ENCODE assay signal across 16 cellular contexts in the genomic region with DNA sequence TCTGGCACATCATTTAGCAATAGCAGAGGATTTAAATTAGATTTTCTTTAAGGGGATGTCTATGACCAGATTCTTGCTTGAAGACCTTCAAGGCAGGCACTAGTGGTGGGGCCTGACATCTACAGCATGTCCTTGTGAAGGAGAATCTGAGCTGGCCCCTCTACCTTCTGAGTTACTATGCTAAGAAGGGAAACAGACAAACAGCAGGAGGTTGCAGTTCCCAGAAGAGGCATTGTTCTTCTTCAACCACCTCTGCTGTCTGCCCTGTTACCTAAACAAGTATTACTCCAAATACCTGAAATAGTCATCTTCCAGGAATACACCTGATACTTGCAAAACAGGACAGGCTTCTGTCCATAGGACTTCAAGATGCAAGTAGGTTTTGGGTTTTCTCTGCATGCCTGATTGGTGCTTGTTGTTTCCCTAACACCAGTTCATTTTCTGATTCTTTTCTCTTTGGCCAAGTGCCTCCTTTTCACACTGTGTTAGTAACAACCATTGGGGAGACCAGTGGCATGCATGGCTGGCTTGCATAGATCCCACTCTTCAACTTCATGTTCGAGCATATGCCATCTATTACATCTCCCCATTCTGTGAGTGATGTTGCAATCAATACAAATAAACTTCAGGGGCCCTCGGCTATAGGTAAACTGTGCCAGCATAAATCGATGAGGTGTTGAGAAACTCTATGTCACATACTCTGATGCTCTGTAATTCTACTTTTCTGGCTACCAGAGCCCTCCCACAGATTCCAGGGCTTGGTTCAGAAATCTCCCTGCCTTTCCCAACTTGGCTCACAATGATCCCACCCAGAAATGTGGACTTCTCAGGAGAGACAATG.
"Had no signal": no experiment of that assay in that cellular context is flagged by ENCODE, and none has a peak within 500 bp of the region (broad histone marks: within the 10 kb centered on the region; RNA-seq: fewer than 3 reads in every experiment).

No MANE protein-coding gene starts in this region.

- H3K9me3 Mint-ChIP-seq: activated CD4-positive, alpha-beta T cell treated with anti-CD3 and anti-CD28 coated beads, Interleukin-2, amount 10 ng/mL, durations not matched to agents 7 days and 5 days; activated naive CD4-positive, alpha-beta T cell treated with anti-CD3 and anti-CD28 coated beads, Interleukin-2, amount 50 U/mL, for 24 hours; activated T-cell treated with anti-CD3 and anti-CD28 coated beads, Interleukin-2, amount 50 U/mL, for 72 hours; nephron had no signal

- H3K27me3 ChIP-seq: adrenal gland, sigmoid colon, spleen had no signal

- H3K27ac ChIP-seq: adrenal gland, sigmoid colon, spleen, thoracic aorta had no signal

- DNase-seq: activated CD4-positive, alpha-beta T cell treated with anti-CD3 and anti-CD28 coated beads, Interleukin-2, amount 10 ng/mL, durations not matched to agents 7 days and 5 days; activated effector memory CD4-positive, alpha-beta T cell treated with anti-CD3 and anti-CD28 coated beads, Interleukin-2, amount 50 U/mL, for 16 hours; activated T-cell treated with anti-CD3 and anti-CD28 coated beads, Interleukin-2, amount 50 U/mL, for 72 hours; adrenal gland; dermis blood vessel endothelial cell; effector memory CD4-positive, alpha-beta T cell; hypothalamus; kidney glomerular epithelial cell; sigmoid colon; spleen; stimulated activated CD4-positive, alpha-beta T cell treated with anti-CD3 and anti-CD28 coated beads, Interleukin-4, amount 100 ng/mL, for 4 hours; stimulated activated naive B cell treated with anti-CD40 and anti-IgM and Interleukin-4, amounts not matched to agents 10 μg/mL and 1 μg/mL and 100 μg/mL, for 72 hours had no signal

- H3K4me3 Mint-ChIP-seq: activated CD4-positive, alpha-beta T cell treated with anti-CD3 and anti-CD28 coated beads, Interleukin-2, amount 10 ng/mL, durations not matched to agents 7 days and 5 days; activated naive CD4-positive, alpha-beta T cell treated with anti-CD3 and anti-CD28 coated beads, Interleukin-2, amount 50 U/mL, for 24 hours; activated T-cell treated with anti-CD3 and anti-CD28 coated beads, Interleukin-2, amount 50 U/mL, for 72 hours; nephron; stimulated activated naive B cell treated with anti-CD40 and anti-IgM and Interleukin-4, amounts not matched to agents 10 μg/mL and 1 μg/mL and 100 μg/mL, for 72 hours had no signal

- H3K36me3 ChIP-seq: adrenal gland, sigmoid colon, spleen, thoracic aorta had no signal

- ATAC-seq: activated CD4-positive, CD25-positive, alpha-beta regulatory T cell treated with anti-CD3 and anti-CD28 coated beads, Interleukin-2, amount 50 U/mL, for 24 hours; activated T-cell treated with anti-CD3 and anti-CD28 coated beads, Interleukin-2, amount 50 U/mL, for 72 hours; stimulated activated naive B cell treated with anti-CD40 and anti-IgM and Interleukin-4, amounts not matched to agents 10 μg/mL and 1 μg/mL and 100 μg/mL, for 72 hours had no signal

- H3K4me1 Mint-ChIP-seq: nephron had no signal

- H3K36me3 Mint-ChIP-seq: activated naive CD4-positive, alpha-beta T cell treated with anti-CD3 and anti-CD28 coated beads, Interleukin-2, amount 50 U/mL, for 24 hours had no signal

- H3K27me3 Mint-ChIP-seq: activated CD4-positive, alpha-beta T cell treated with anti-CD3 and anti-CD28 coated beads, Interleukin-2, amount 10 ng/mL, durations not matched to agents 7 days and 5 days; stimulated activated naive B cell treated with anti-CD40 and anti-IgM and Interleukin-4, amounts not matched to agents 10 μg/mL and 1 μg/mL and 100 μg/mL, for 72 hours had no signal

- H3K27ac Mint-ChIP-seq: activated CD4-positive, alpha-beta T cell treated with anti-CD3 and anti-CD28 coated beads, Interleukin-2, amount 10 ng/mL, durations not matched to agents 7 days and 5 days; activated naive CD4-positive, alpha-beta T cell treated with anti-CD3 and anti-CD28 coated beads, Interleukin-2, amount 50 U/mL, for 24 hours; activated T-cell treated with anti-CD3 and anti-CD28 coated beads, Interleukin-2, amount 50 U/mL, for 72 hours; nephron; stimulated activated naive B cell treated with anti-CD40 and anti-IgM and Interleukin-4, amounts not matched to agents 10 μg/mL and 1 μg/mL and 100 μg/mL, for 72 hours had no signal

- H3K4me1 ChIP-seq: adrenal gland had no signal

- H3K9me3 ChIP-seq: adrenal gland, sigmoid colon, spleen, thoracic aorta had no signal

- H3K4me3 ChIP-seq: adrenal gland, sigmoid colon, spleen, thoracic aorta had no signal
